25 cellular contexts compared by ENCODE assay signal in the genomic region with DNA sequence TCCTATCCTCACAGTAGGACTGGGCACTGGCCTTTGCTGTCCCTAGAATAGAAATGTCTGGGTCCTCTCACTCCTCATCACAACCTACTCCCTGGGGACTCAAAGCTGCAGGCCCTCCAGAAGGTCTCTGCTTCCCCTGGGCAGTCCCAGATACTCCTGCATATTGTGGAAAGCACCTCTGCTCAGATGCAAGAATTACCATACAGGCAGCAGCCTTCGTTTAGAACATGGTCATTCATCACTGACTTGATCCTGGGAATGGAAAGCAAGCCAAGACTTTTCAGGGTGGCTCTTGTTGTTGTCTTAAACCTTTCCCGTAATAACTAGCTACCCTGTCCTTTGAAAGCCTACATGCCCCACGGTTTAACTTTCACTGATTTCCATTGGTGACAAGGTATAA. TPM values are rescaled to one million over a fixed set of nuclear protein-coding genes. Genes with fewer than 3 reads are reported as not detected.
DNase-seq lines count a peak whose midpoint lies in the region; ATAC-seq and TF ChIP-seq lines count a peak whose summit lies in the region.
"Had no signal": no experiment of that assay in that cellular context is flagged by ENCODE, and none has a peak within 500 bp of the region (broad histone marks: within the 10 kb centered on the region; RNA-seq: fewer than 3 reads in every experiment).

No MANE protein-coding gene starts in this region.

- in situ Hi-C loops in GM23248 (cut with MboI) = no loop called here

- H3K9me3 Mint-ChIP-seq in osteocyte (ENCODE audit: unreplicated experiment) = no peaks in the 10 kb centered on the region
- H3K9me3 Mint-ChIP-seq: neural progenitor cell; stimulated activated naive CD8-positive, alpha-beta T cell treated with anti-CD3 and anti-CD28 coated beads, Interleukin-15, Interleukin-2, amounts not matched to agents 100 ng/mL and 50 ng/mL, for 24 hours had no signal

- peak; percentile 28 for DNase-seq in GM23248
- no peak for DNase-seq in SK-N-SH
- no peak for DNase-seq in epithelial cell of prostate (ENCODE audit: low read depth, low spot score)
- DNase-seq in sigmoid colon = no peak
- DNase-seq in osteocyte (ENCODE audit: extremely low spot score, unreplicated experiment) = no peak
- DNase-seq in left colon = no peak
- no peak for DNase-seq in activated T-cell treated with anti-CD3 and anti-CD28 coated beads for 4 hours
- DNase-seq: ACHN; activated naive CD4-positive, alpha-beta T cell treated with anti-CD3 and anti-CD28 coated beads, Interleukin-2, amount 50 U/mL, for 16 hours; central memory CD4-positive, alpha-beta T cell; DMS53; kidney; NCI-H1048; NCI-H1694 treated with DMSO at 0.1 percent for 48 hours; NCI-H2171; NCI-H524; SIG-M5; T1000 had no signal

- H3K27ac Mint-ChIP-seq in osteocyte (ENCODE audit: unreplicated experiment) = no peak overlapping the region
- H3K27ac Mint-ChIP-seq: neural progenitor cell; progenitor cell of endocrine pancreas; stimulated activated naive CD8-positive, alpha-beta T cell treated with anti-CD3 and anti-CD28 coated beads, Interleukin-15, Interleukin-2, amounts not matched to agents 100 ng/mL and 50 ng/mL, for 24 hours; WTC11 had no signal

- no peak for TF ChIP-seq POLR2A in sigmoid colon (IDR thresholded peaks at IDR 0.05)

- no peaks in the 10 kb centered on the region for H3K36me3 Mint-ChIP-seq in osteocyte (ENCODE audit: unreplicated experiment)
- H3K36me3 Mint-ChIP-seq: neural progenitor cell, WTC11 had no signal

- ATAC-seq in HG02885 (IDR thresholded peaks at IDR 0.05; ENCODE audit: poor library complexity, unreplicated experiment) = no peak
- ATAC-seq in left colon = no peak
- ATAC-seq: WTC11 had no signal

- no peak overlapping the region for H2AFZ ChIP-seq in GM23248
- H2AFZ ChIP-seq in SK-N-SH (ENCODE audit: low read depth) = no peak overlapping the region
- H2AFZ ChIP-seq: neural progenitor cell had no signal

- no peak for TF ChIP-seq RAD21 in SK-N-SH (IDR thresholded peaks at IDR 0.05; ENCODE audit: low read length)

- no peak overlapping the region for H3K4me3 ChIP-seq in GM23248
- no peak overlapping the region for H3K4me3 ChIP-seq in SK-N-SH (ENCODE audit: low read depth in 2 of 2, low read length in 1 of 2)
- H3K4me3 ChIP-seq in sigmoid colon = no peak overlapping the region
- H3K4me3 ChIP-seq: lung, neural progenitor cell, thoracic aorta had no signal

- 3 to 6% methylated on average over 3 of the region's 3 CpGs for WGBS in GM23248 (ENCODE audit: low coverage in 1 of 2, low lambda C conversion rate in 2 of 2, missing lambda C conversion rate in 2 of 2), 2 experiments
- 4% methylated on average over 3 of the region's 3 CpGs for WGBS in SK-N-SH (ENCODE audit: low lambda C conversion rate)
- WGBS in sigmoid colon, 2 donors = 60 to 70% methylated on average over 3 of the region's 3 CpGs

- H3K9me3 ChIP-seq in GM23248 (ENCODE audit: low read depth) = no peaks in the 10 kb centered on the region
- H3K9me3 ChIP-seq in SK-N-SH = no peaks in the 10 kb centered on the region
- H3K9me3 ChIP-seq in sigmoid colon = no peaks in the 10 kb centered on the region
- H3K9me3 ChIP-seq: thoracic aorta had no signal

- H3F3A ChIP-seq in GM23248 (ENCODE audit: insufficient read depth) (peaks cover 21% of the 10 kb centered on the region), SK-N-SH (replicated peaks; ENCODE audit: insufficient read depth) (peaks cover 34% of the 10 kb centered on the region)

- no peak for TF ChIP-seq CTCF in SK-N-SH (IDR thresholded peaks at IDR 0.05)
- no peak for TF ChIP-seq CTCF in sigmoid colon (IDR thresholded peaks at IDR 0.05)
- TF ChIP-seq CTCF in osteocyte (IDR thresholded peaks at IDR 0.05) = no peak

- POLR2A ChIA-PET in SK-N-SH (lab: Yijun Ruan, JAX) = no interaction called here

- H3K79me2 ChIP-seq in GM23248 (ENCODE audit: insufficient read depth) = no peaks in the 10 kb centered on the region
- no peaks in the 10 kb centered on the region for H3K79me2 ChIP-seq in SK-N-SH (ENCODE audit: insufficient read depth)

- H3K4me2 ChIP-seq in GM23248 (ENCODE audit: unreplicated experiment) (peak overlapping the region; percentile 46), SK-N-SH (peak overlapping the region; percentile 60)
- H3K4me2 ChIP-seq: neural progenitor cell had no signal

- H3K27me3 Mint-ChIP-seq in osteocyte (ENCODE audit: unreplicated experiment) = no peaks in the 10 kb centered on the region

- peaks cover 22% of the 10 kb centered on the region for H3K4me1 Mint-ChIP-seq in osteocyte (ENCODE audit: unreplicated experiment)
- H3K4me1 Mint-ChIP-seq: neural progenitor cell had no signal

- H3K9ac ChIP-seq in GM23248 = no peak overlapping the region
- H3K9ac ChIP-seq in SK-N-SH = peak overlapping the region; percentile 30; the same call in 1 of the 2 replicates
- H3K9ac ChIP-seq: neural progenitor cell had no signal

- TF ChIP-seq EP300 in SK-N-SH (IDR thresholded peaks at IDR 0.05; ENCODE audit: borderline replicate concordance in 1 of 2, low read depth in 1 of 2, low read length in 1 of 2) (no peak), sigmoid colon (IDR thresholded peaks at IDR 0.05) (no peak)

- no peaks in the 10 kb centered on the region for H3K9me2 ChIP-seq in GM23248 (ENCODE audit: insufficient read depth)
- no peaks in the 10 kb centered on the region for H3K9me2 ChIP-seq in SK-N-SH

- H3K36me3 ChIP-seq in GM23248 (ENCODE audit: low read depth) = no peaks in the 10 kb centered on the region
- no peaks in the 10 kb centered on the region for H3K36me3 ChIP-seq in SK-N-SH (replicated peaks in 1 of 2; ENCODE audit: control insufficient read depth in 1 of 2, insufficient read depth in 2 of 2, low read length in 1 of 2)
- no peaks in the 10 kb centered on the region for H3K36me3 ChIP-seq in sigmoid colon
- H3K36me3 ChIP-seq: neural progenitor cell, thoracic aorta had no signal

- H3K27me3 ChIP-seq in GM23248 (replicated peaks; ENCODE audit: insufficient read depth) = no peaks in the 10 kb centered on the region
- H3K27me3 ChIP-seq in SK-N-SH (ENCODE audit: insufficient read depth) = no peaks in the 10 kb centered on the region
- no peaks in the 10 kb centered on the region for H3K27me3 ChIP-seq in sigmoid colon
- H3K27me3 ChIP-seq: neural progenitor cell had no signal

- no peaks in the 10 kb centered on the region for H4K20me1 ChIP-seq in GM23248 (ENCODE audit: insufficient read depth)
- H4K20me1 ChIP-seq in SK-N-SH (ENCODE audit: insufficient read depth) = no peaks in the 10 kb centered on the region

- H3K27ac ChIP-seq in GM23248 = peak overlapping the region; percentile 19; the same call in 1 of the 2 replicates
- peak overlapping the region; percentile 88 to 91 for H3K27ac ChIP-seq in SK-N-SH (ENCODE audit: low read depth in 2 of 2, low read length in 1 of 2)
- peak overlapping the region; percentile 93 for H3K27ac ChIP-seq in epithelial cell of prostate
- peak overlapping the region; percentile 24 to 72 (median 53) for H3K27ac ChIP-seq in sigmoid colon
- H3K27ac ChIP-seq: neural progenitor cell, thoracic aorta had no signal

- CTCF ChIA-PET in SK-N-SH (lab: Yijun Ruan, JAX) = no interaction called here

- intact Hi-C loops in sigmoid colon (cut with DNase I) (no loop called here), left colon (cut with DNase I, micrococcal nuclease) (no loop called here)

- H3K4me1 ChIP-seq in GM23248 (ENCODE audit: insufficient read depth) (peaks cover 19% of the 10 kb centered on the region), SK-N-SH (ENCODE audit: control insufficient read depth in 1 of 2, insufficient read depth in 2 of 2, low read depth in 1 of 2, low read length in 1 of 2) (peaks cover 9 to 31% of the 10 kb centered on the region in 2 experiments), sigmoid colon (peaks cover 0 to 41% (median 33%) of the 10 kb centered on the region in 4 donors)
- H3K4me1 ChIP-seq: neural progenitor cell had no signal

- H3K4me3 Mint-ChIP-seq in osteocyte (ENCODE audit: unreplicated experiment) = no peak overlapping the region
- H3K4me3 Mint-ChIP-seq: neural progenitor cell; stimulated activated naive CD8-positive, alpha-beta T cell treated with anti-CD3 and anti-CD28 coated beads, Interleukin-15, Interleukin-2, amounts not matched to agents 100 ng/mL and 50 ng/mL, for 24 hours; WTC11 had no signal

TF ChIP-seq in SK-N-SH, 30 proteins besides CTCF, POLR2A, EP300 and RAD21:
- TF ChIP-seq TCF12 (IDR thresholded peaks at IDR 0.05) (no peak), ELF1 (IDR thresholded peaks at IDR 0.05) (no peak), EZH2phosphoT487 (IDR thresholded peaks at IDR 0.05; ENCODE audit: borderline replicate concordance, low read depth) (no peak)
TF ChIP-seq in SK-N-SH: peak in this region for 0.

RNA-seq across cellular contexts. Expression of a gene that starts 53.1 kb away (rescaled TPM):
- total RNA-seq in GM23248 (2014; rRNA removed; shearing (Covaris generic)) = 10.8 and 13.7 TPM in 2 replicates
- polyA plus RNA-seq in GM23248 (2016; fragmentation: Nextera tagmentation; extraction: Ambion mirVana) (3.8 and 4.5 TPM in 2 replicates), SK-N-SH (2012; rRNA removed) (40.1 and 58.5 TPM in 2 replicates), sigmoid colon (10 to 100 TPM; 23.2 to 53.9 (median 40.2) TPM)
- 36.6 and 46.2 TPM in 2 replicates for polyA plus RNA-seq in SK-N-SH (2012; cell fraction: cytosol; rRNA removed)
- 96.4 and 147 TPM in 2 replicates for polyA plus RNA-seq in SK-N-SH (2012; cell fraction: nucleus; rRNA removed)
- total RNA-seq in sigmoid colon (10 to 100 TPM; 14.2 to 23.8 (median 20.3) TPM), osteocyte (16.6 and 21.4 TPM in 2 replicates), left colon (10 to 100 TPM; 59.5 to 59.6 TPM)

Comparison
In these comparisons a context has a peak if more than half of its experiments do, and no peak if none do; other contexts are left out.
1. H3K27ac ChIP-seq: peak in every context shown above with its lines; median percentile 93 in epithelial cell of prostate; 90 in SK-N-SH; 53 in sigmoid colon; 19 in GM23248.